26 cellular contexts compared by ENCODE assay signal in the genomic region with DNA sequence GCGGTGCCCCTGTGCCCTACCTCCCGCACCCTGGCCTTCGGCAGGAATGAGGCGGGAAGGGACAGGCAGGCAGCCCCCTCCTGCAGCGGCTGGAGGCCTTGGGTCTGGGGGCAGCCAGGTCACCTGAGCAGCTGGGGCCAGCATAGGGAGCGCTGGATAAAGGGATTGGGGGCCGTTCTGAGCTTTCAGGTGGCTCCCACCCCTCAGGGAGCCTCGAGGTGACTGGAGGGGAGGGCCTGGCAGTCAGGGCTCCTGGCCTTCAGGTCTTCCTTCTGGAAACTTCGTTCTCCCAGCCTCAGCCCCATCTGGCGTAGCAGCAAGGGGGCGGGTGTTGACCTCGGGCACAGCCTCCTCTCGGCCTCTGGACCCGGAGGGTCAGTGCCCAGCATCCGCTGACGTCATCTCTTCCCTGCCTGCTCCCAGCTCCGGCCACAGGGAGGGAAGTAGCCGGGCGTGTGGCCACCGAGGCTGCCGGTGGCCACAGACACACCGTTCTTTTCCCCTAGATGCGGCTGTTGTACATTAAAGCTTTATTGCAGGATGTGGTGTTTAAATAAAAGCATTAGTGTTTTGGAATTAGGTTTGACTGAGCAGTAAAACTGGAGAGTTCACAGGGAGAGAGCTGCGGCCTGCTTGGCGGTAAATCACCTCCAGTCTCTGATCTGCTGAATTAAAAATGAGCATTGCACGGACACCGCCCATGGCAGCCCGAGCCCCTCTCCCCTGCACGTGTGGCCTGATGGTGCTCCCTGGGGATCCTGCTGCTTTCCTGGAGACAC.
DNase-seq lines count a peak whose midpoint lies in the region; ATAC-seq, FAIRE-seq and TF ChIP-seq lines count a peak whose summit lies in the region.
"Had no signal": no experiment of that assay in that cellular context is flagged by ENCODE, and none has a peak within 500 bp of the region (broad histone marks: within the 10 kb centered on the region; RNA-seq: fewer than 3 reads in every experiment).

No MANE protein-coding gene starts in this region.

- peak; percentile 59 for ATAC-seq in HepG2
- ATAC-seq in gastrocnemius medialis = no peak
- ATAC-seq in GM18511 (IDR thresholded peaks at IDR 0.05; ENCODE audit: unreplicated experiment) = no peak
- ATAC-seq: activated T-helper 17 cell treated with anti-CD3 and anti-CD28 coated beads, Interleukin-2, amount 50 U/mL, for 72 hours; stimulated activated naive CD8-positive, alpha-beta T cell treated with anti-CD3 and anti-CD28 coated beads, Interleukin-15, Interleukin-2, amounts not matched to agents 100 U/mL and 50 U/mL, for 24 hours had no signal

- H3K79me1 ChIP-seq in mesendoderm (ENCODE audit: low read length) = no peaks in the 10 kb centered on the region

- H3K9me3 ChIP-seq in HEK293 (ENCODE audit: control insufficient read depth, insufficient read depth, low read depth, low read length) (no peaks in the 10 kb centered on the region), HepG2 (ENCODE audit: low read length) (no peaks in the 10 kb centered on the region), gastrocnemius medialis (no peaks in the 10 kb centered on the region), SJCRH30 (replicated peaks) (no peaks in the 10 kb centered on the region)
- H3K9me3 ChIP-seq: colonic mucosa, tibial nerve had no signal

- DNase-seq in SK-MEL-5 (ENCODE audit: low read depth, low spot score) = peak; percentile 55
- DNase-seq in HepG2 (ENCODE audit: low spot score) = peak; percentile 52
- peak in 1 of 2 donors; percentile 56 for DNase-seq in gastrocnemius medialis
- DNase-seq in mesendoderm = no peak
- no peak for DNase-seq in SJCRH30
- DNase-seq: brain microvascular endothelial cell; colonic mucosa; COR-L47; DND-41; H9; immature natural killer cell; mammary epithelial cell; naive B cell; NCI-H1105; NCI-H2081 treated with DMSO at 0.1 percent for 48 hours; NCI-H446 treated with DMSO at 0.1 percent for 48 hours; NK-92 treated with Interleukin-12 subunit alpha and Interleukin-12 subunit beta, amount 100 ng/mL, for 24 hours; small intestine; stimulated activated naive CD8-positive, alpha-beta T cell treated with anti-CD3 and anti-CD28 coated beads, Interleukin-15, Interleukin-2, amounts not matched to agents 100 U/mL and 50 U/mL, for 24 hours had no signal

- TF ChIP-seq RAD21 in HepG2 (CRISPR knock-in tag; IDR thresholded peaks at IDR 0.05) = no peak

- in situ Hi-C loops in SK-MEL-5 (cut with HindIII; ENCODE audit: low pct_unique_long_range_greater_than_20kb, low sequenced_read_pairs) = no loop called here
- in situ Hi-C loops in HepG2 (cut with HindIII; ENCODE audit: extremely low pct_ligation_motif_present, low pct_unique_long_range_greater_than_20kb) = no loop called here
- in situ Hi-C loops in gastrocnemius medialis (cut with MboI; ENCODE audit: low sequenced_read_pairs in 4 of 4) = no loop called here

- peaks cover 2% of the 10 kb centered on the region; the same call in 1 of the 2 replicates for H4K20me1 ChIP-seq in HepG2 (ENCODE audit: insufficient read depth, low read length)

- H3K23ac ChIP-seq in mesendoderm (ENCODE audit: low read length) = no peak overlapping the region

- POLR2A ChIA-PET in HEK293 (lab: Yijun Ruan, JAX) (interaction anchor here (1.2 kb wide), 1 partner anchor 12 kb away, joined by 3 read pairs; no protein-coding TSS in a partner anchor), HepG2 (lab: Yijun Ruan, JAX) (no interaction called here)

- no peak overlapping the region for H3K4me3 ChIP-seq in HEK293 (ENCODE audit: low read depth, low read length)
- peak overlapping the region in 1 of 3 experiments; percentile 6; a peak in 1 of 6 replicates for H3K4me3 ChIP-seq in HepG2 (replicated peaks in 1 of 3; ENCODE audit: insufficient read depth in 1 of 3, low read depth in 2 of 3, low read length in 3 of 3)
- no peak overlapping the region for H3K4me3 ChIP-seq in gastrocnemius medialis
- H3K4me3 ChIP-seq in mesendoderm (ENCODE audit: low read length) = no peak overlapping the region
- no peak overlapping the region for H3K4me3 ChIP-seq in SJCRH30
- H3K4me3 ChIP-seq: colonic mucosa, tibial nerve had no signal

- no peaks in the 10 kb centered on the region for H3K36me3 ChIP-seq in HEK293 (ENCODE audit: control insufficient read depth in 2 of 2, insufficient read depth in 1 of 2, low read length in 2 of 2)
- no peaks in the 10 kb centered on the region for H3K36me3 ChIP-seq in HepG2 (replicated peaks in 1 of 2; ENCODE audit: control insufficient read depth in 1 of 2, insufficient read depth in 2 of 2, low read length in 2 of 2)
- H3K36me3 ChIP-seq in gastrocnemius medialis = no peaks in the 10 kb centered on the region
- H3K36me3 ChIP-seq in mesendoderm (ENCODE audit: control insufficient read depth, insufficient read depth, low read length) = no peaks in the 10 kb centered on the region
- H3K36me3 ChIP-seq in SJCRH30 = no peaks in the 10 kb centered on the region
- H3K36me3 ChIP-seq: brain microvascular endothelial cell, colonic mucosa, tibial nerve had no signal

- CTCF ChIA-PET in HEK293 (lab: Yijun Ruan, JAX) = no interaction called here
- CTCF ChIA-PET in HepG2 (lab: Yijun Ruan, JAX; ENCODE audit: low intra/inter-chr PET ratio, low total read pairs) = no interaction called here

- no peaks in the 10 kb centered on the region for H3K4me1 ChIP-seq in HEK293 (ENCODE audit: control insufficient read depth, insufficient read depth, low read length)
- H3K4me1 ChIP-seq in HepG2 (ENCODE audit: insufficient read depth, low read length) = peaks cover 25% of the 10 kb centered on the region
- peaks cover 72 to 96% of the 10 kb centered on the region in 2 donors for H3K4me1 ChIP-seq in gastrocnemius medialis
- no peaks in the 10 kb centered on the region for H3K4me1 ChIP-seq in mesendoderm (ENCODE audit: control insufficient read depth, low read depth, low read length)
- peaks cover 47% of the 10 kb centered on the region for H3K4me1 ChIP-seq in SJCRH30
- H3K4me1 ChIP-seq: colonic mucosa, parathyroid adenoma had no signal

- H3K18ac ChIP-seq in mesendoderm (ENCODE audit: low read length) = no peak overlapping the region

- no peak overlapping the region for H3K4ac ChIP-seq in mesendoderm (ENCODE audit: low read depth, low read length)

- no peak overlapping the region for H2AFZ ChIP-seq in HepG2 (ENCODE audit: low read length)
- H2AFZ ChIP-seq: parathyroid adenoma had no signal

- H2BK15ac ChIP-seq in mesendoderm (replicated peaks; ENCODE audit: low read depth) = no peak overlapping the region

- no peak overlapping the region for H2AK5ac ChIP-seq in mesendoderm (ENCODE audit: low read length)

- H3K56ac ChIP-seq in mesendoderm (ENCODE audit: low read length) = no peak overlapping the region

- no peak for FAIRE-seq in HepG2 (lab: Jason Lieb, UNC)
- FAIRE-seq: small intestine, TTC549 had no signal

- TF ChIP-seq POLR2A in HepG2 (IDR thresholded peaks at IDR 0.05; ENCODE audit: insufficient read depth in 1 of 2, low read depth in 2 of 2, low read length in 2 of 2) (no peak), gastrocnemius medialis (IDR thresholded peaks at IDR 0.05) (peak in 1 of 2 donors; percentile 4)

- H3K9ac ChIP-seq in HepG2 (ENCODE audit: insufficient read depth, low read depth, low read length) (no peak overlapping the region), mesendoderm (ENCODE audit: low read length) (no peak overlapping the region)
- H3K9ac ChIP-seq: parathyroid adenoma had no signal

- H4K8ac ChIP-seq in mesendoderm (ENCODE audit: low read depth, low read length) = no peak overlapping the region

- H2BK120ac ChIP-seq in mesendoderm (ENCODE audit: low read depth, low read length) = no peak overlapping the region

- no peak overlapping the region for H3K27ac ChIP-seq in HEK293 (ENCODE audit: extremely low read depth, low read depth, low read length)
- H3K27ac ChIP-seq in HepG2 (ENCODE audit: extremely low read length, insufficient read depth, low read length) = no peak overlapping the region
- peak overlapping the region; percentile 91 to 100 (median 98) for H3K27ac ChIP-seq in gastrocnemius medialis
- no peak overlapping the region for H3K27ac ChIP-seq in mesendoderm (ENCODE audit: low read depth, low read length)
- H3K27ac ChIP-seq in SJCRH30 = no peak overlapping the region
- H3K27ac ChIP-seq: brain microvascular endothelial cell, colonic mucosa, parathyroid adenoma, RWPE1, tibial nerve had no signal

- intact Hi-C loops in HepG2 (cut with micrococcal nuclease; ENCODE audit: unreplicated experiment) (no loop called here), gastrocnemius medialis (cut with DNase I; ENCODE audit: low total_unique reads) (loop anchor here (5.0 kb wide), 1 partner anchor 91 kb away; no protein-coding TSS in a partner anchor)

- peaks cover 64 to 97% of the 10 kb centered on the region in 2 experiments for H3K27me3 ChIP-seq in HepG2 (ENCODE audit: control insufficient read depth in 1 of 2, insufficient read depth in 2 of 2, low read length in 2 of 2)
- no peaks in the 10 kb centered on the region for H3K27me3 ChIP-seq in gastrocnemius medialis
- peaks cover 7% of the 10 kb centered on the region for H3K27me3 ChIP-seq in mesendoderm (ENCODE audit: insufficient read depth, low read length, poor library complexity)
- H3K27me3 ChIP-seq in SJCRH30 = peaks cover 4% of the 10 kb centered on the region; the same call in 1 of the 2 replicates

- TF ChIP-seq CTCF in HEK293 (tag by site-specific recombination; IDR thresholded peaks at IDR 0.05) (no peak), HepG2 (CRISPR knock-in tag; IDR thresholded peaks at IDR 0.05) (0 out of 2 replicates have a peak, but pooled peaks have one; percentile 26), gastrocnemius medialis (IDR thresholded peaks at IDR 0.05 in 4 of 5, conservative IDR thresholded peaks at IDR 0.05 in 1 of 5) (no peak)

- no peak overlapping the region for H2BK5ac ChIP-seq in mesendoderm (ENCODE audit: low read length)

- TF ChIP-seq EP300 in HepG2 (IDR thresholded peaks at IDR 0.05; ENCODE audit: low read depth in 2 of 2, low read length in 2 of 2) (no peak), HepG2 (CRISPR knock-in tag; IDR thresholded peaks at IDR 0.05; ENCODE audit: borderline replicate concordance) (no peak)

- 33% methylated on average over 29 of the region's 29 CpGs for WGBS in HepG2 (ENCODE audit: low lambda C conversion rate)
- WGBS in mesendoderm (ENCODE audit: extremely low coverage, insufficient coverage, low lambda C conversion rate) = no CpG with 5 or more reads among the region's 29 CpGs

- H3K4me2 ChIP-seq in HepG2 (ENCODE audit: low read depth, low read length) (peak overlapping the region; percentile 46), mesendoderm (ENCODE audit: low read length) (no peak overlapping the region)

- H3K79me2 ChIP-seq in HepG2 (ENCODE audit: insufficient read depth, low read length) (no peaks in the 10 kb centered on the region), mesendoderm (ENCODE audit: control insufficient read depth, insufficient read depth, low read length) (no peaks in the 10 kb centered on the region)
- H3K79me2 ChIP-seq: parathyroid adenoma had no signal

- BruUV-seq in HepG2 (replicated peaks; lab: Mats Ljungman, UMichigan) = no TSS peak

- H4K5ac ChIP-seq in mesendoderm (ENCODE audit: low read length) = no peak overlapping the region

TF ChIP-seq in HEK293, 187 proteins besides CTCF, POLR2A, EP300 and RAD21 (continues in another document):
- no peak for TF ChIP-seq ZNF404 (tag by site-specific recombination; IDR thresholded peaks at IDR 0.05)

TF ChIP-seq in HepG2, 621 proteins besides CTCF, POLR2A, EP300 and RAD21 (continues in another document):
- TF ChIP-seq ZNF296 (CRISPR knock-in tag; conservative IDR thresholded peaks at IDR 0.05) = 0 out of 2 replicates have a peak, but pooled peaks have one; percentile 39

Comparison
In these comparisons a context has a peak if more than half of its experiments do, and no peak if none do; other contexts are left out.
1. H3K27ac ChIP-seq: peak in gastrocnemius medialis (4 of 4); none in HEK293 (single experiment), HepG2 (single experiment), mesendoderm (single experiment) and SJCRH30 (single experiment).
2. DNase-seq: peak in SK-MEL-5 (single experiment) and HepG2 (single experiment); none in mesendoderm (single experiment) and SJCRH30 (0 of 2).